14 cellular contexts compared by ENCODE assay signal in genomic region chr4:2714918-2715317, GRCh38. TPM values are rescaled to one million over a fixed set of nuclear protein-coding genes. Genes with fewer than 3 reads are reported as not detected.
DNase-seq lines count a peak whose midpoint lies in the region; ATAC-seq and TF ChIP-seq lines count a peak whose summit lies in the region.
"Had no signal": no experiment of that assay in that cellular context is flagged by ENCODE, and none has a peak within 500 bp of the region (broad histone marks: within the 10 kb centered on the region; RNA-seq: fewer than 3 reads in every experiment).

No MANE protein-coding gene starts in this region.

- no peak overlapping the region for H3K4me3 Mint-ChIP-seq in chondrocyte (ENCODE audit: unreplicated experiment)

- no peaks in the 10 kb centered on the region for H3K27me3 Mint-ChIP-seq in chondrocyte (ENCODE audit: low read depth)

- peaks cover 23% of the 10 kb centered on the region for H3K36me3 Mint-ChIP-seq in chondrocyte (ENCODE audit: low read depth)

- peaks cover 31% of the 10 kb centered on the region for H3K4me1 Mint-ChIP-seq in chondrocyte (ENCODE audit: low read depth)

- H3K4me3 ChIP-seq in left ventricle myocardium inferior (no peak overlapping the region), lower lobe of right lung (no peak overlapping the region), testis (no peak overlapping the region)
- H3K4me3 ChIP-seq: SJCRH30, transverse colon had no signal

- no peak for ATAC-seq in left cardiac atrium
- peak; percentile 20 to 38 for ATAC-seq in lower lobe of right lung
- no peak for ATAC-seq in GM18502 (IDR thresholded peaks at IDR 0.05; ENCODE audit: poor library complexity, unreplicated experiment)

- H3K36me3 ChIP-seq in left ventricle myocardium inferior (peaks cover 36% of the 10 kb centered on the region), lower lobe of right lung (peaks cover 46% of the 10 kb centered on the region), testis (ENCODE audit: low read depth, missing control alignments) (no peaks in the 10 kb centered on the region)

- H3K27ac Mint-ChIP-seq in chondrocyte (ENCODE audit: unreplicated experiment) = peak overlapping the region; percentile 94

- 70 to 83% methylated on average over 4 of the region's 4 CpGs for WGBS in testis, 2 donors

- intact Hi-C loops in left ventricle myocardium inferior (cut with micrococcal nuclease) (no loop called here), left cardiac atrium (cut with DNase I) (no loop called here), lower lobe of right lung (cut with DNase I) (no loop called here), testis (cut with DNase I; ENCODE audit: low total_unique reads) (no loop called here)

- H3K4me1 ChIP-seq in left ventricle myocardium inferior (peaks cover 34% of the 10 kb centered on the region), lower lobe of right lung (peaks cover 36% of the 10 kb centered on the region), testis (no peaks in the 10 kb centered on the region)
- H3K4me1 ChIP-seq: SJCRH30 had no signal

- H3K27ac ChIP-seq in left ventricle myocardium inferior (replicated peaks) = peak overlapping the region; percentile 76
- peak overlapping the region; percentile 64 for H3K27ac ChIP-seq in lower lobe of right lung
- H3K27ac ChIP-seq in testis = no peak overlapping the region
- H3K27ac ChIP-seq: SJCRH30, transverse colon had no signal

- DNase-seq in left ventricle myocardium inferior (no peak), left cardiac atrium (no peak), chondrocyte (ENCODE audit: low spot score) (peak; percentile 4), lower lobe of right lung (no peak), testis (no peak), NCI-H345 treated with DMSO at 0.1 percent for 48 hours (lab: John Stamatoyannopoulos, UW; ENCODE audit: unreplicated experiment) (no peak), NCI-H2171 (lab: John Stamatoyannopoulos, UW) (no peak)
- DNase-seq: activated CD8-positive, alpha-beta memory T cell treated with anti-CD3 and anti-CD28 coated beads for 24 hours; activated gamma-delta T cell; central memory CD4-positive, alpha-beta T cell; DMS 273 treated with DMSO at 0.1 percent for 48 hours; SJCRH30; transverse colon had no signal

- H3K27me3 ChIP-seq in left ventricle myocardium inferior (ENCODE audit: low read depth) (no peaks in the 10 kb centered on the region), lower lobe of right lung (ENCODE audit: low read depth) (no peaks in the 10 kb centered on the region), testis (no peaks in the 10 kb centered on the region)
- H3K27me3 ChIP-seq: SJCRH30, transverse colon had no signal

- no peak for TF ChIP-seq POLR2A in testis (IDR thresholded peaks at IDR 0.05)

- H3K9me3 ChIP-seq in left ventricle myocardium inferior (replicated peaks) = no peaks in the 10 kb centered on the region
- H3K9me3 ChIP-seq in lower lobe of right lung = no peaks in the 10 kb centered on the region
- no peaks in the 10 kb centered on the region for H3K9me3 ChIP-seq in testis
- H3K9me3 ChIP-seq: SJCRH30, transverse colon had no signal

- peaks cover 3% of the 10 kb centered on the region for H3K9me3 Mint-ChIP-seq in chondrocyte (ENCODE audit: low read depth)

- TF ChIP-seq CTCF in left ventricle myocardium inferior (IDR thresholded peaks at IDR 0.05; ENCODE audit: borderline replicate concordance) (no peak), chondrocyte (IDR thresholded peaks at IDR 0.05) (no peak), lower lobe of right lung (IDR thresholded peaks at IDR 0.05) (no peak), testis (IDR thresholded peaks at IDR 0.05) (no peak)

RNA-seq across cellular contexts. Expression of gene TNIP2, which starts 41.2 kb away (rescaled TPM):
- total RNA-seq in left ventricle myocardium inferior (19.4 TPM), left cardiac atrium (10 to 100 TPM; 23.2 to 31.4 TPM), chondrocyte (23.3 to 30.7 TPM (median 29.0 TPM) in 3 replicates), lower lobe of right lung (36.7 TPM), testis (100 to 1,000 TPM in 1 of 2 donors, 10 to 100 TPM in 1; 99.7 to 108 TPM)
- 35.1 TPM for polyA plus RNA-seq in testis (ENCODE audit: insufficient read depth, low read depth, low replicate concordance)

Comparison
In these comparisons a context has a peak if more than half of its experiments do, and no peak if none do; other contexts are left out.
1. H3K27ac ChIP-seq: peak in left ventricle myocardium inferior (single experiment) and lower lobe of right lung (single experiment); none in testis (0 of 2).
2. ATAC-seq: peak in lower lobe of right lung (2 of 2); none in left cardiac atrium (0 of 2) and GM18502 (single experiment).